Comparison of ENCODE assay signal across 23 cellular contexts in the genomic region with DNA sequence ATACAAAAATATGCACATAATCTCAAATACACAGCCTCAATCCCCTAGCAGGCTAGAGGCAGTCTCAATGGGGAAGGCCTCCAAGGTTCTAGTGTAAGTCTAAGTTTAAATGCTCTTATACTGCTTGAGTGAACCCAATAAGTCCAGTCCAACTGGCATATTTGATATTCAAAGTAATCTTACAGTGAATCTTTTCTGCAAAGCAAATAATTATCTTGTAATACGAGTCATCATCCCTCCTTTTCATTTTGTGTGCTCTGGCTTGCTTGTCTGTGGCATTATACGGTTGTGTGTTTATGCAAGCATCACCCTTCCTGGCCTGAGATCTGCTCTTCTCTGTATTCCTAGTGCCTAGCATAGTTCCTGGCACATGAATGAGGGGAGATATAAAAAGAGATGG.
"Had no signal": no experiment of that assay in that cellular context is flagged by ENCODE, and none has a peak within 500 bp of the region (broad histone marks: within the 10 kb centered on the region; RNA-seq: fewer than 3 reads in every experiment).

No MANE protein-coding gene starts in this region.

- H3K27ac ChIP-seq: epithelial cell of prostate, esophagus squamous epithelium, gastrocnemius medialis, heart right ventricle, left lung, lower lobe of right lung had no signal

- H3K4me3 ChIP-seq: esophagus squamous epithelium, gastrocnemius medialis, heart right ventricle, left lung, lower lobe of right lung, mucosa of descending colon had no signal

- H3K4me1 ChIP-seq: esophagus squamous epithelium, gastrocnemius medialis, heart right ventricle, left lung, lower lobe of right lung had no signal

- DNase-seq: cortex of kidney; effector CD8-positive, alpha-beta T cell; effector memory CD8-positive, alpha-beta T cell; endodermal cell; erythroblast; esophagus squamous epithelium; foreskin fibroblast; foreskin melanocyte; gastrocnemius medialis; glutamatergic neuron; head of caudate nucleus; heart right ventricle; hippocampal formation; left cardiac atrium; left lung; left ventricle myocardium superior; lower lobe of right lung; mesenchymal stem cell; mucosa of descending colon; naive B cell; naive thymus-derived CD8-positive, alpha-beta T cell had no signal

- ATAC-seq: effector memory CD8-positive, alpha-beta T cell; esophagus mucosa; gastrocnemius medialis; heart right ventricle; left cardiac atrium; left lung; left ventricle myocardium superior; lower lobe of right lung; mucosa of descending colon; naive thymus-derived CD8-positive, alpha-beta T cell had no signal

- H3K27me3 ChIP-seq: gastrocnemius medialis had no signal

- H3K9me3 ChIP-seq: esophagus squamous epithelium, gastrocnemius medialis, heart right ventricle, left lung, lower lobe of right lung, mucosa of descending colon had no signal

- H3K36me3 ChIP-seq: esophagus squamous epithelium, gastrocnemius medialis, heart right ventricle, left lung, lower lobe of right lung had no signal
